Comparison of ENCODE assay signal across 23 cellular contexts in genomic region chr22:17915188-17915587, GRCh38.
DNase-seq lines count a peak whose midpoint lies in the region; ATAC-seq, FAIRE-seq and TF ChIP-seq lines count a peak whose summit lies in the region.
"Had no signal": no experiment of that assay in that cellular context is flagged by ENCODE, and none has a peak within 500 bp of the region (broad histone marks: within the 10 kb centered on the region; RNA-seq: fewer than 3 reads in every experiment).

No MANE protein-coding gene starts in this region.

- TF ChIP-seq CTCF in cardiac muscle cell (IDR thresholded peaks at IDR 0.05; ENCODE audit: low read depth, low read length) (no peak), RWPE1 (conservative IDR thresholded peaks at IDR 0.05; ENCODE audit: low read depth) (no peak)

- H3K4me1 ChIP-seq in cardiac muscle cell (ENCODE audit: low read depth) (peaks cover 91% of the 10 kb centered on the region), right cardiac atrium (ENCODE audit: control insufficient read depth, insufficient read depth, low read length) (peaks cover 23% of the 10 kb centered on the region), skeletal muscle tissue (ENCODE audit: control insufficient read depth in 3 of 3, insufficient read depth in 3 of 3, low read length in 3 of 3) (peaks cover 69 to 89% (median 81%) of the 10 kb centered on the region in 3 donors)

- H3K36me3 ChIP-seq in cardiac muscle cell: no peaks in the 10 kb centered on the region
- H3K36me3 ChIP-seq in skeletal muscle tissue (ENCODE audit: control insufficient read depth in 3 of 3, insufficient read depth in 3 of 3, low read length in 3 of 3): no peaks in the 10 kb centered on the region

- H3K4me1 Mint-ChIP-seq in activated T-helper 2 cell treated with anti-CD3 and anti-CD28 coated beads, Interferon-gamma antibody, Interleukin-2, Interleukin-4, amounts not matched to agents 10 μg/mL and 5 μg/mL and 100 μg/mL, durations not matched to agents 14 hours and 24 hours and 36 hours (ENCODE audit: low read depth): peaks cover under 1% of the 10 kb centered on the region

- no peak for ATAC-seq in left cardiac atrium
- ATAC-seq in right cardiac atrium: no peak
- ATAC-seq: CD8-positive, alpha-beta T cell had no signal

- no peak overlapping the region for H3K4me3 Mint-ChIP-seq in activated T-helper 2 cell treated with anti-CD3 and anti-CD28 coated beads, Interferon-gamma antibody, Interleukin-2, Interleukin-4, amounts not matched to agents 10 μg/mL and 5 μg/mL and 100 μg/mL, durations not matched to agents 14 hours and 24 hours and 36 hours (ENCODE audit: low read depth)
- H3K4me3 Mint-ChIP-seq: CD14-positive monocyte; CD8-positive, alpha-beta T cell; HFFc6 had no signal

- no peak for TF ChIP-seq POLR2A in H54 (IDR thresholded peaks at IDR 0.05; ENCODE audit: low read depth, low read length)

- H3K27ac Mint-ChIP-seq in activated T-helper 2 cell treated with anti-CD3 and anti-CD28 coated beads, Interferon-gamma antibody, Interleukin-2, Interleukin-4, amounts not matched to agents 10 μg/mL and 5 μg/mL and 100 μg/mL, durations not matched to agents 14 hours and 24 hours and 36 hours: no peak overlapping the region
- H3K27ac Mint-ChIP-seq: CD14-positive monocyte; CD8-positive, alpha-beta T cell; HFFc6 had no signal

- WGBS in right cardiac atrium: 85% methylated on average over 10 of the region's 10 CpGs

- H3K4me3 ChIP-seq in cardiac muscle cell: no peak overlapping the region
- H3K4me3 ChIP-seq in right cardiac atrium (ENCODE audit: low read length): no peak overlapping the region
- peak overlapping the region; percentile 11 to 37 (median 29) for H3K4me3 ChIP-seq in skeletal muscle tissue (ENCODE audit: low read length in 3 of 3)

- no peaks in the 10 kb centered on the region for H3K27me3 ChIP-seq in cardiac muscle cell
- H3K27me3 ChIP-seq in right cardiac atrium (ENCODE audit: control insufficient read depth, insufficient read depth): no peaks in the 10 kb centered on the region
- no peaks in the 10 kb centered on the region for H3K27me3 ChIP-seq in skeletal muscle tissue (ENCODE audit: control insufficient read depth in 3 of 3, insufficient read depth in 3 of 3, low read length in 3 of 3)

- no peak for DNase-seq in cardiac muscle cell (ENCODE audit: low read depth in 1 of 2, low spot score in 1 of 2)
- DNase-seq in left cardiac atrium: no peak
- no peak for DNase-seq in RWPE1 (ENCODE audit: low spot score)
- DNase-seq in right cardiac atrium: no peak
- DNase-seq in activated T-helper 2 cell treated with anti-CD3 and anti-CD28 coated beads, Interferon-gamma antibody, Interleukin-2, Interleukin-4, amounts not matched to agents 10 μg/mL and 5 μg/mL and 100 μg/mL, durations not matched to agents 14 hours and 24 hours and 36 hours (ENCODE audit: low spot score): no peak
- DNase-seq in H54 (ENCODE audit: insufficient read length, low spot score): no peak
- no peak for DNase-seq in NCI-H1930 (lab: John Stamatoyannopoulos, UW)
- DNase-seq: CD8-positive, alpha-beta T cell; COR-L47; DMS153; DMS79 treated with DMSO at 0.1 percent for 48 hours; EL; GDM1; GOT3; HCEC 1CT; HFFc6 had no signal

- no peak for FAIRE-seq in H54 (lab: Jason Lieb, UNC)
- FAIRE-seq: D721Med, GM12892, GM19239 had no signal

- CTCF ChIA-PET in RWPE1 (lab: Yijun Ruan, JAX): interaction anchor here (0.6 kb wide), 1 partner anchor 73 kb away, joined by 5 read pairs; no protein-coding TSS in a partner anchor

- H3K9me3 ChIP-seq in cardiac muscle cell (ENCODE audit: low read depth): no peaks in the 10 kb centered on the region
- H3K9me3 ChIP-seq in right cardiac atrium (ENCODE audit: control insufficient read depth, low read length): no peaks in the 10 kb centered on the region
- no peaks in the 10 kb centered on the region for H3K9me3 ChIP-seq in skeletal muscle tissue (ENCODE audit: control insufficient read depth in 3 of 3, low read length in 3 of 3)

- POLR2A ChIA-PET in RWPE1 (lab: Yijun Ruan, JAX; ENCODE audit: low non-redundant PET): no interaction called here

- H3K27ac ChIP-seq in cardiac muscle cell: peak overlapping the region; percentile 20
- 0 out of 2 replicates have a peak overlapping the region, but pooled peaks have one; percentile 0 for H3K27ac ChIP-seq in RWPE1
- H3K27ac ChIP-seq in right cardiac atrium (ENCODE audit: low read length): peak overlapping the region; percentile 34
- H3K27ac ChIP-seq in skeletal muscle tissue (ENCODE audit: low read depth, low read length): peak overlapping the region; percentile 95
- H3K27ac ChIP-seq: 22Rv1, HL-60 had no signal

- no peaks in the 10 kb centered on the region for H3K9me3 Mint-ChIP-seq in activated T-helper 2 cell treated with anti-CD3 and anti-CD28 coated beads, Interferon-gamma antibody, Interleukin-2, Interleukin-4, amounts not matched to agents 10 μg/mL and 5 μg/mL and 100 μg/mL, durations not matched to agents 14 hours and 24 hours and 36 hours
- H3K9me3 Mint-ChIP-seq: CD14-positive monocyte; CD8-positive, alpha-beta T cell; HFFc6 had no signal

- H3K27me3 Mint-ChIP-seq in activated T-helper 2 cell treated with anti-CD3 and anti-CD28 coated beads, Interferon-gamma antibody, Interleukin-2, Interleukin-4, amounts not matched to agents 10 μg/mL and 5 μg/mL and 100 μg/mL, durations not matched to agents 14 hours and 24 hours and 36 hours (ENCODE audit: low read depth): no peaks in the 10 kb centered on the region

- intact Hi-C loops in left cardiac atrium (cut with DNase I) (loop anchor here in 1 of 2 donors (10.0 kb wide), 1 partner anchor 70 kb away; no protein-coding TSS in a partner anchor), right cardiac atrium (cut with DNase I) (loop anchor here in 1 of 4 donors (5.0 to 10.0 kb wide), 2 partner anchors 87 to 160 kb away; partner anchors contain the start of gene PEX26)
- intact Hi-C loops in activated T-helper 2 cell treated with anti-CD3 and anti-CD28 coated beads, Interferon-gamma antibody, Interleukin-2, Interleukin-4, amounts not matched to agents 10 μg/mL and 5 μg/mL and 100 μg/mL, durations not matched to agents 14 hours and 24 hours and 36 hours (cut with micrococcal nuclease): no loop called here

- H3K36me3 Mint-ChIP-seq in activated T-helper 2 cell treated with anti-CD3 and anti-CD28 coated beads, Interferon-gamma antibody, Interleukin-2, Interleukin-4, amounts not matched to agents 10 μg/mL and 5 μg/mL and 100 μg/mL, durations not matched to agents 14 hours and 24 hours and 36 hours (ENCODE audit: low read depth): no peaks in the 10 kb centered on the region
- H3K36me3 Mint-ChIP-seq: CD14-positive monocyte; CD8-positive, alpha-beta T cell had no signal

- peak overlapping the region; percentile 4 to 66 (median 8) for H3K9ac ChIP-seq in skeletal muscle tissue (ENCODE audit: low read depth in 1 of 3, low read length in 3 of 3)

Comparison
In these comparisons a context has a peak if more than half of its experiments do, and no peak if none do; other contexts are left out.
1. H3K27ac ChIP-seq: peak in every context shown above with its lines; median percentile 95 in skeletal muscle tissue; 34 in right cardiac atrium; 20 in cardiac muscle cell; 0 in RWPE1.
2. H3K4me3 ChIP-seq: peak in skeletal muscle tissue (3 of 3); none in cardiac muscle cell (single experiment) and right cardiac atrium (single experiment).